20 cellular contexts compared by ENCODE assay signal in genomic region chr5:122680623-122681350, GRCh38.
"Had no signal": no experiment of that assay in that cellular context is flagged by ENCODE, and none has a peak within 500 bp of the region (broad histone marks: within the 10 kb centered on the region; RNA-seq: fewer than 3 reads in every experiment).

No MANE protein-coding gene starts in this region.

- H3K9me3 Mint-ChIP-seq: activated CD4-positive, alpha-beta T cell treated with anti-CD3 and anti-CD28 coated beads, Interleukin-2, amount 10 ng/mL, durations not matched to agents 24 days and 14 days had no signal

- H3K36me3 Mint-ChIP-seq: activated naive CD8-positive, alpha-beta T cell had no signal

- H3K4me1 Mint-ChIP-seq: activated CD4-positive, alpha-beta T cell treated with anti-CD3 and anti-CD28 coated beads, Interleukin-2, amount 10 ng/mL, durations not matched to agents 24 days and 14 days had no signal

- H3K4me1 ChIP-seq: colonic mucosa, psoas muscle, right lobe of liver, transverse colon had no signal

- H3K4me3 Mint-ChIP-seq: activated B cell treated with CpG ODN at 0.5 μM for 24 hours; activated CD4-positive, alpha-beta T cell treated with anti-CD3 and anti-CD28 coated beads, Interleukin-2, amount 10 ng/mL, durations not matched to agents 24 days and 14 days; activated CD8-positive, alpha-beta T cell treated with anti-CD3 and anti-CD28 coated beads, Interleukin-2, amount 10 ng/mL, durations not matched to agents 7 days and 5 days; activated naive CD8-positive, alpha-beta T cell had no signal

- H3K27ac Mint-ChIP-seq: activated B cell treated with CpG ODN at 0.5 μM for 24 hours; activated CD4-positive, alpha-beta T cell treated with anti-CD3 and anti-CD28 coated beads, Interleukin-2, amount 10 ng/mL, durations not matched to agents 24 days and 14 days; activated CD8-positive, alpha-beta T cell treated with anti-CD3 and anti-CD28 coated beads, Interleukin-2, amount 10 ng/mL, durations not matched to agents 7 days and 5 days; activated naive CD8-positive, alpha-beta T cell had no signal

- H3K36me3 ChIP-seq: colonic mucosa, right lobe of liver, transverse colon had no signal

- H3K27ac ChIP-seq: colonic mucosa, psoas muscle, right lobe of liver, transverse colon had no signal

- H3K27me3 ChIP-seq: colonic mucosa, right lobe of liver, transverse colon had no signal

- H3K4me2 ChIP-seq: smooth muscle cell had no signal

- FAIRE-seq: endometrium had no signal

- ATAC-seq: activated CD8-positive, alpha-beta T cell treated with anti-CD3 and anti-CD28 coated beads, Interleukin-2, amount 10 ng/mL, durations not matched to agents 7 days and 5 days; esophagus mucosa; psoas muscle; right lobe of liver had no signal

- H3K27me3 Mint-ChIP-seq: activated B cell treated with CpG ODN at 0.5 μM for 24 hours; activated CD4-positive, alpha-beta T cell treated with anti-CD3 and anti-CD28 coated beads, Interleukin-2, amount 10 ng/mL, durations not matched to agents 24 days and 14 days had no signal

- H3K4me3 ChIP-seq: colonic mucosa, psoas muscle, right lobe of liver, smooth muscle cell, transverse colon had no signal

- H3K9me3 ChIP-seq: colonic mucosa, psoas muscle, right lobe of liver, transverse colon had no signal

- DNase-seq: activated B cell treated with CpG ODN at 0.5 μM for 24 hours; activated CD4-positive, alpha-beta T cell treated with anti-CD3 and anti-CD28 coated beads, Interleukin-2, amount 10 ng/mL, durations not matched to agents 24 days and 14 days; activated CD8-positive, alpha-beta memory T cell treated with anti-CD3 and anti-CD28 coated beads, Interleukin-2, amount 50 U/mL, for 4 hours; activated CD8-positive, alpha-beta T cell treated with anti-CD3 and anti-CD28 coated beads, Interleukin-2, amount 10 ng/mL, durations not matched to agents 7 days and 5 days; activated gamma-delta T cell; activated T-cell treated with anti-CD3 and anti-CD28 coated beads, Interleukin-2, amount 50 U/mL, for 48 hours; amniotic stem cell; caudate nucleus; colonic mucosa; hypothalamus; psoas muscle; right lobe of liver; stimulated activated CD4-positive, alpha-beta T cell treated with anti-CD3 and anti-CD28 coated beads, Interleukin-4, amount 100 ng/mL, for 4 hours; stimulated activated CD8-positive, alpha-beta memory T cell treated with anti-CD3 and anti-CD28 coated beads, Interleukin-4, amount 100 ng/mL, for 48 hours; stimulated activated naive CD4-positive, alpha-beta T cell treated with Interleukin-2 at 50 U/mL for 16 hours; transverse colon had no signal
